24 cellular contexts compared by ENCODE assay signal in the genomic region with DNA sequence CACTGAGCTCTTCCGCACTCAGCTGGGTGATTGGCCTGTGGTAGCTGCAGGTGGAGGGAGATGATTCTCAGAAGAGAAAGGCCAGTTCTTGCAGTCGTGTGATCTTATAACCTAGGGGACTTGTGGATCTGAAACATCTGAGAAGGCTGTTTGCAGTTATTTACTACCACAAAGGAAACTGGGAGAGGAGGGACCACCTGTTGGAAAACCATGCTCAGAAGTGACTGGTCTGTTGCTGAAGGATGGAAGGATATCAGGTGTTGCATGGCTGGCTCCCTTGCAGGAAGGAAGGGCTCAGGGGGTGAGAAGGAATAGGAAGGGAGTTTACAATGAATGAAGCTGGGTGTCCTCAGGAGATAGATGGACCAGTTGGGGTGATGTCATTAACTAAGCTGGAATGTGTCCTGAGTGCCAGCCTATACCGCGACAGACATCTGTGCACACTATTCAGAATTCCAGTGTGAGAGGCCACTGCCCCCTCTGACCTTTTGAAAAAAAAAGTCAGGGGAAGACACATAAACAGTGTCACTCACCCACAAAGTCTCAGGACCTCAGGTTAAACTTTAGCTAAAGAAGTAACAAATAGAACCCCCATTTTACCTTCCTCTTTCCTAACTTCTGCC. TPM values are rescaled to one million over a fixed set of nuclear protein-coding genes. Genes with fewer than 3 reads are reported as not detected.
DNase-seq lines count a peak whose midpoint lies in the region; ATAC-seq, FAIRE-seq and TF ChIP-seq lines count a peak whose summit lies in the region.
"Had no signal": no experiment of that assay in that cellular context is flagged by ENCODE, and none has a peak within 500 bp of the region (broad histone marks: within the 10 kb centered on the region; RNA-seq: fewer than 3 reads in every experiment).

No MANE protein-coding gene starts in this region.

- H3K27me3 ChIP-seq in pancreas (no peaks in the 10 kb centered on the region), breast epithelium (no peaks in the 10 kb centered on the region), heart right ventricle (no peaks in the 10 kb centered on the region)
- H3K27me3 ChIP-seq: Peyer's patch, testis had no signal

- BruUV-seq in Calu3 (replicated peaks; lab: Mats Ljungman, UMichigan) = no TSS peak

- no peak for TF ChIP-seq POLR2A in breast epithelium (IDR thresholded peaks at IDR 0.05)

- peaks cover 36 to 42% (median 38%) of the 10 kb centered on the region in 3 donors for H3K4me1 ChIP-seq in pancreas
- no peaks in the 10 kb centered on the region for H3K4me1 ChIP-seq in breast epithelium
- H3K4me1 ChIP-seq in heart right ventricle = peaks cover 0 to 39% (median 7%) of the 10 kb centered on the region in 9 donors

- no peaks in the 10 kb centered on the region for H3K9me3 ChIP-seq in pancreas
- H3K9me3 ChIP-seq in breast epithelium = no peaks in the 10 kb centered on the region
- H3K9me3 ChIP-seq in heart right ventricle = no peaks in the 10 kb centered on the region
- H3K9me3 ChIP-seq: Peyer's patch, testis had no signal

- H3K4me3 Mint-ChIP-seq in Calu3 (ENCODE audit: low read depth, unreplicated experiment) = no peak overlapping the region
- no peak overlapping the region for H3K4me3 Mint-ChIP-seq in WTC11

- H3K27ac Mint-ChIP-seq in Calu3 (ENCODE audit: unreplicated experiment) (peak overlapping the region; percentile 99), WTC11 (peak overlapping the region; percentile 42)

- ATAC-seq in WTC11 (no peak), pancreas (peak in 2 of 4 donors; percentile 7 to 11), heart right ventricle (no peak)
- ATAC-seq: left ventricle myocardium superior, sciatic nerve had no signal

- H3K36me3 ChIP-seq in pancreas (no peaks in the 10 kb centered on the region), breast epithelium (no peaks in the 10 kb centered on the region), heart right ventricle (no peaks in the 10 kb centered on the region)
- H3K36me3 ChIP-seq: Peyer's patch had no signal

- H3K27ac ChIP-seq in pancreas (peak overlapping the region; percentile 28 to 84 (median 58)), breast epithelium (no peak overlapping the region), heart right ventricle (no peak overlapping the region)
- H3K27ac ChIP-seq: Peyer's patch had no signal

- CTCF ChIA-PET in Calu3 (lab: Charles Lee) (interaction anchor here (0.7 to 2.6 kb wide), 4 partner anchors 12 to 1062 kb away, joined by 3 to 12 read pairs (median 4); no protein-coding TSS in a partner anchor), WTC11 (lab: Charles Lee) (interaction anchor here (1.2 to 3.3 kb wide), 4 partner anchors 9 to 131 kb away, joined by 3 to 15 read pairs (median 6); no protein-coding TSS in a partner anchor)

- H3K4me3 ChIP-seq in pancreas = no peak overlapping the region
- no peak overlapping the region for H3K4me3 ChIP-seq in breast epithelium
- H3K4me3 ChIP-seq in heart right ventricle = no peak overlapping the region
- H3K4me3 ChIP-seq: Peyer's patch, testis had no signal

- intact Hi-C loops in Calu3 (cut with micrococcal nuclease; ENCODE audit: unreplicated experiment) (loop anchor here (5.0 kb wide), 1 partner anchor 48 kb away; no protein-coding TSS in a partner anchor), pancreas (cut with DNase I) (no loop called here), breast epithelium (cut with DNase I; ENCODE audit: low total_unique reads) (no loop called here), heart right ventricle (cut with DNase I) (no loop called here)

- POLR2A ChIA-PET in WTC11 (lab: Charles Lee) = interaction anchor here (0.7 kb wide), 1 partner anchor 31 kb away, joined by 3 read pairs; no protein-coding TSS in a partner anchor

- no peak for FAIRE-seq in pancreas (lab: Jason Lieb, UNC)
- no peak for FAIRE-seq in HTR-8/SVneo (lab: Jason Lieb, UNC)
- FAIRE-seq: GM12891 had no signal

- WGBS in pancreas, 2 donors = 56 to 68% methylated on average over 4 of the region's 4 CpGs
- WGBS in heart right ventricle, 2 donors = 78 to 88% methylated on average over 4 of the region's 4 CpGs

- no peak for DNase-seq in Calu3
- no peak for DNase-seq in WTC11 (ENCODE audit: low spot score)
- DNase-seq in kidney tubule cell (ENCODE audit: low spot score) = peak; percentile 35
- DNase-seq in pancreas = no peak
- no peak for DNase-seq in activated CD4-positive, alpha-beta T cell treated with anti-CD3 and anti-CD28 coated beads, Interleukin-2, amount 50 U/mL, for 4 hours
- DNase-seq in breast epithelium (ENCODE audit: low spot score in 2 of 2) = no peak
- no peak for DNase-seq in heart right ventricle
- DNase-seq in HTR-8/SVneo (ENCODE audit: insufficient read length, low spot score) = no peak
- DNase-seq: ACHN; activated CD4-positive, CD25-positive, alpha-beta regulatory T cell treated with anti-CD3 and anti-CD28 coated beads, Interleukin-2, amount 50 U/mL, for 72 hours; activated naive CD4-positive, alpha-beta T cell treated with anti-CD3 and anti-CD28 coated beads, Interleukin-2, amount 50 U/mL, for 16 hours; anterior cingulate cortex; DMS53; H7; head of caudate nucleus; Karpas-422; left ventricle myocardium superior; NCI-H1930; NCI-H446 treated with DMSO at 0.1 percent for 48 hours; occipital lobe; Peyer's patch; testis had no signal

- peaks cover 49% of the 10 kb centered on the region for H3K4me1 Mint-ChIP-seq in Calu3 (ENCODE audit: low read depth, unreplicated experiment)
- H3K4me1 Mint-ChIP-seq in WTC11 = peaks cover 77% of the 10 kb centered on the region

- H3K36me3 Mint-ChIP-seq in Calu3 (ENCODE audit: insufficient read depth, unreplicated experiment) = peaks cover 9% of the 10 kb centered on the region
- peaks cover 50% of the 10 kb centered on the region for H3K36me3 Mint-ChIP-seq in WTC11

- H3K27me3 Mint-ChIP-seq in Calu3 (ENCODE audit: unreplicated experiment) (no peaks in the 10 kb centered on the region), WTC11 (ENCODE audit: low read depth) (no peaks in the 10 kb centered on the region)

- H3K9me3 Mint-ChIP-seq in Calu3 (ENCODE audit: low read depth, unreplicated experiment) (peaks cover 3% of the 10 kb centered on the region), WTC11 (peaks cover 11% of the 10 kb centered on the region)

- no peak for TF ChIP-seq CTCF in Calu3 (IDR thresholded peaks at IDR 0.05; ENCODE audit: unreplicated experiment)
- no peak for TF ChIP-seq CTCF in WTC11 (IDR thresholded peaks at IDR 0.05)
- no peak for TF ChIP-seq CTCF in pancreas (IDR thresholded peaks at IDR 0.05)
- no peak for TF ChIP-seq CTCF in breast epithelium (IDR thresholded peaks at IDR 0.05)
- TF ChIP-seq CTCF in heart right ventricle (IDR thresholded peaks at IDR 0.05) = no peak

TF ChIP-seq in WTC11, 78 proteins besides CTCF, POLR2A, EP300 and RAD21 (continues in another document):
- no peak for TF ChIP-seq KAT7 (CRISPR knock-in tag; IDR thresholded peaks at IDR 0.05; ENCODE audit: borderline replicate concordance)
- TF ChIP-seq MYBL2 (CRISPR knock-in tag; IDR thresholded peaks at IDR 0.05) = no peak
- no peak for TF ChIP-seq PRRX2 (CRISPR knock-in tag; IDR thresholded peaks at IDR 0.05)
- TF ChIP-seq, protein P1, sequence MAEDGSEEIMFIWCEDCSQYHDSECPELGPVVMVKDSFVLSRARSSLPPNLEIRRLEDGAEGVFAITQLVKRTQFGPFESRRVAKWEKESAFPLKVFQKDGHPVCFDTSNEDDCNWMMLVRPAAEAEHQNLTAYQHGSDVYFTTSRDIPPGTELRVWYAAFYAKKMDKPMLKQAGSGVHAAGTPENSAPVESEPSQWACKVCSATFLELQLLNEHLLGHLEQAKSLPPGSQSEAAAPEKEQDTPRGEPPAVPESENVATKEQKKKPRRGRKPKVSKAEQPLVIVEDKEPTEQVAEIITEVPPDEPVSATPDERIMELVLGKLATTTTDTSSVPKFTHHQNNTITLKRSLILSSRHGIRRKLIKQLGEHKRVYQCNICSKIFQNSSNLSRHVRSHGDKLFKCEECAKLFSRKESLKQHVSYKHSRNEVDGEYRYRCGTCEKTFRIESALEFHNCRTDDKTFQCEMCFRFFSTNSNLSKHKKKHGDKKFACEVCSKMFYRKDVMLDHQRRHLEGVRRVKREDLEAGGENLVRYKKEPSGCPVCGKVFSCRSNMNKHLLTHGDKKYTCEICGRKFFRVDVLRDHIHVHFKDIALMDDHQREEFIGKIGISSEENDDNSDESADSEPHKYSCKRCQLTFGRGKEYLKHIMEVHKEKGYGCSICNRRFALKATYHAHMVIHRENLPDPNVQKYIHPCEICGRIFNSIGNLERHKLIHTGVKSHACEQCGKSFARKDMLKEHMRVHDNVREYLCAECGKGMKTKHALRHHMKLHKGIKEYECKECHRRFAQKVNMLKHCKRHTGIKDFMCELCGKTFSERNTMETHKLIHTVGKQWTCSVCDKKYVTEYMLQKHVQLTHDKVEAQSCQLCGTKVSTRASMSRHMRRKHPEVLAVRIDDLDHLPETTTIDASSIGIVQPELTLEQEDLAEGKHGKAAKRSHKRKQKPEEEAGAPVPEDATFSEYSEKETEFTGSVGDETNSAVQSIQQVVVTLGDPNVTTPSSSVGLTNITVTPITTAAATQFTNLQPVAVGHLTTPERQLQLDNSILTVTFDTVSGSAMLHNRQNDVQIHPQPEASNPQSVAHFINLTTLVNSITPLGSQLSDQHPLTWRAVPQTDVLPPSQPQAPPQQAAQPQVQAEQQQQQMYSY (CRISPR knock-in tag; IDR thresholded peaks at IDR 0.05) = no peak
- TF ChIP-seq ETV6 (CRISPR knock-in tag; IDR thresholded peaks at IDR 0.05) = no peak
- TF ChIP-seq MXD4 (CRISPR knock-in tag; IDR thresholded peaks at IDR 0.05; ENCODE audit: borderline replicate concordance) = no peak
- TF ChIP-seq FOXP1 (CRISPR knock-in tag; IDR thresholded peaks at IDR 0.05; ENCODE audit: borderline replicate concordance) = no peak
- no peak for TF ChIP-seq ZBTB21 (CRISPR knock-in tag; IDR thresholded peaks at IDR 0.05; ENCODE audit: borderline replicate concordance)

RNA-seq across cellular contexts. Expression of a gene that starts 17.5 kb away (rescaled TPM):
- total RNA-seq in Calu3 (2022) (164 and 175 TPM in 2 replicates), WTC11 (2021) (514 to 873 TPM (median 854 TPM) in 3 replicates), pancreas (100 to 1,000 TPM in 4 of 6 donors, 10 to 100 TPM in 2; 76.3 to 211 (median 155) TPM), breast epithelium (100 to 1,000 TPM in 2 of 3 donors, 10 to 100 TPM in 1; 16.0 to 131 (median 115) TPM), heart right ventricle (100 to 1,000 TPM in 6 of 10 donors, 10 to 100 TPM in 4; 26.0 to 361 (median 109) TPM)
- polyA plus RNA-seq in pancreas (10 to 100 TPM; 43.1 to 56.5 TPM), heart right ventricle (100 to 1,000 TPM in 1 of 2 donors, 10 to 100 TPM in 1; 75.4 to 171 TPM)

RNA-seq across cellular contexts. Expression of a gene that starts 44.6 kb away (rescaled TPM):
- total RNA-seq in Calu3 (2022) = 8.7 and 14.8 TPM in 2 replicates
- total RNA-seq in WTC11 (2021) = 5.3 to 12.5 TPM (median 6.4 TPM) in 3 replicates
- total RNA-seq in pancreas = 10 to 100 TPM in 5 of 6 donors, 1 to 10 TPM in 1; 8.2 to 91.6 (median 28.8) TPM
- 10 to 100 TPM; 18.4 to 25.0 TPM for polyA plus RNA-seq in pancreas
- total RNA-seq in breast epithelium = 1,000 to 10,000 TPM in 1 of 3 donors, 100 to 1,000 TPM in 2; 161 to 1,107 (median 177) TPM
- 100 to 1,000 TPM; 107 to 267 (median 162) TPM for total RNA-seq in heart right ventricle
- polyA plus RNA-seq in heart right ventricle = 10 to 100 TPM; 67.1 to 70.6 TPM

Comparison
In these comparisons a context has a peak if more than half of its experiments do, and no peak if none do; other contexts are left out.
1. H3K27ac ChIP-seq: peak in pancreas (4 of 4); none in breast epithelium (0 of 2) and heart right ventricle (0 of 10).